In genomic region chr12:93008044-93008778, GRCh38 we compare ENCODE assay signal across 12 cellular contexts.
DNase-seq lines count a peak whose midpoint lies in the region; ATAC-seq and TF ChIP-seq lines count a peak whose summit lies in the region.
"Had no signal": no experiment of that assay in that cellular context is flagged by ENCODE, and none has a peak within 500 bp of the region (broad histone marks: within the 10 kb centered on the region; RNA-seq: fewer than 3 reads in every experiment).

No MANE protein-coding gene starts in this region.

- in situ Hi-C loops in SK-MEL-5 (cut with HindIII; ENCODE audit: low pct_unique_long_range_greater_than_20kb, low sequenced_read_pairs): no loop called here

- H3K4me3 Mint-ChIP-seq in type B pancreatic cell: no peak overlapping the region

- H3K9me3 Mint-ChIP-seq in type B pancreatic cell: no peaks in the 10 kb centered on the region
- H3K9me3 Mint-ChIP-seq: IgD-negative memory B cell had no signal

- H3K4me1 Mint-ChIP-seq in type B pancreatic cell (ENCODE audit: unreplicated experiment): peaks cover 20% of the 10 kb centered on the region

- H3K27me3 Mint-ChIP-seq in type B pancreatic cell: peaks cover 3% of the 10 kb centered on the region
- H3K27me3 Mint-ChIP-seq: IgD-negative memory B cell had no signal

- ATAC-seq in GM18861 (IDR thresholded peaks at IDR 0.05; ENCODE audit: unreplicated experiment): peak; percentile 82
- peak; percentile 90 for ATAC-seq in GM21381 (IDR thresholded peaks at IDR 0.05; ENCODE audit: unreplicated experiment)
- peak; percentile 81 for ATAC-seq in HG03025 (IDR thresholded peaks at IDR 0.05; ENCODE audit: low FRiP score, unreplicated experiment)

- no peak for TF ChIP-seq CTCF in type B pancreatic cell (conservative IDR thresholded peaks at IDR 0.05)

- peak; percentile 53 for DNase-seq in SK-MEL-5 (ENCODE audit: low read depth, low spot score)
- DNase-seq in KG1 (lab: John Stamatoyannopoulos, UW): no peak
- DNase-seq in type B pancreatic cell (ENCODE audit: extremely low spot score, unreplicated experiment): no peak
- no peak for DNase-seq in caudate nucleus (lab: John Stamatoyannopoulos, UW)
- no peak for DNase-seq in activated effector memory CD4-positive, alpha-beta T cell treated with Interleukin-2 at 50 U/mL for 16 hours
- DNase-seq: aorta, DMS 273 treated with DMSO at 0.1 percent for 48 hours, sigmoid colon had no signal

- no peak overlapping the region for H3K27ac ChIP-seq in caudate nucleus (ENCODE audit: low read depth, low read length)
- H3K27ac ChIP-seq: sigmoid colon had no signal

- H3K36me3 Mint-ChIP-seq in type B pancreatic cell: no peaks in the 10 kb centered on the region

- no peak overlapping the region for H3K27ac Mint-ChIP-seq in type B pancreatic cell
- H3K27ac Mint-ChIP-seq: IgD-negative memory B cell had no signal
